ENCODE assay signal across 8 cellular contexts in genomic region chr11:3454844-3455243, GRCh38.
DNase-seq lines count a peak whose midpoint lies in the region; ATAC-seq and TF ChIP-seq lines count a peak whose summit lies in the region.
"Not testable (repeated sequence)": the region's sequence is repeated elsewhere in the genome, so short reads cannot be mapped to it uniquely, and the experiment has no call there.

No MANE protein-coding gene starts in this region.

- H3K4me2 ChIP-seq in OCI-LY7 (ENCODE audit: low read length) = not testable (repeated sequence)

- ATAC-seq in heart right ventricle; omental fat pad (ENCODE audit: low FRiP score): not testable (repeated sequence)

- H3K4me1 Mint-ChIP-seq in CD14-positive monocyte = peaks cover 14% of the 10 kb centered on the region
- peaks cover 23% of the 10 kb centered on the region for H3K4me1 Mint-ChIP-seq in brain

- POLR2A ChIA-PET in OCI-LY7 (lab: Charles Lee) = not testable (repeated sequence)

- H3K4me3 Mint-ChIP-seq in CD14-positive monocyte (peak overlapping the region; percentile 58 to 80), brain (peak overlapping the region in 4 of 5 experiments; percentile 43 to 81 (median 75))

- not testable (repeated sequence) for BruUV-seq in OCI-LY7 (replicated peaks; lab: Mats Ljungman, UMichigan)

- H3K79me2 ChIP-seq in OCI-LY7 (ENCODE audit: insufficient read depth, low read depth, low read length) = not testable (repeated sequence)

- DNase-seq in CD14-positive monocyte (ENCODE audit: low spot score) = peak; percentile 55
- peak; percentile 22 for DNase-seq in HS-5 (ENCODE audit: low read depth)
- peak; percentile 50 for DNase-seq in OCI-LY7 (ENCODE audit: low spot score)
- peak; percentile 38 for DNase-seq in activated CD4-positive, alpha-beta T cell treated with anti-CD3 and anti-CD28 coated beads, Interleukin-2, amount 50 U/mL, for 4 hours
- peak; percentile 20 to 34 for DNase-seq in heart right ventricle
- DNase-seq in omental fat pad (ENCODE audit: low spot score) = peak; percentile 28
- peak; percentile 4 to 20 for DNase-seq in stimulated activated CD8-positive, alpha-beta memory T cell treated with anti-CD3 and anti-CD28 coated beads, Interleukin-15, amount 100 ng/mL, for 48 hours (ENCODE audit: low read depth in 2 of 2)

- CTCF ChIA-PET in OCI-LY7 (lab: Charles Lee; ENCODE audit: unreplicated experiment) = not testable (repeated sequence)

- not testable (repeated sequence) for H3K9me3 ChIP-seq in OCI-LY7 (ENCODE audit: low read length); heart right ventricle

- peak; percentile 72 for TF ChIP-seq CTCF in CD14-positive monocyte (IDR thresholded peaks at IDR 0.05)
- peak; percentile 71 for TF ChIP-seq CTCF in OCI-LY7 (conservative IDR thresholded peaks at IDR 0.05; ENCODE audit: low read length)
- peak; percentile 76 to 83 for TF ChIP-seq CTCF in brain (conservative IDR thresholded peaks at IDR 0.05)
- TF ChIP-seq CTCF in heart right ventricle (IDR thresholded peaks at IDR 0.05) = peak in 8 of 9 donors; percentile 80 to 84 (median 82)
- peak in 1 of 3 donors; percentile 47 for TF ChIP-seq CTCF in omental fat pad (IDR thresholded peaks at IDR 0.05)

- peaks cover 0 to 14% (median 3%) of the 10 kb centered on the region in 7 donors for H3K27me3 ChIP-seq in heart right ventricle

- H3K4me3 ChIP-seq in OCI-LY7 (ENCODE audit: low read depth, low read length, poor library complexity, severe bottlenecking) = not testable (repeated sequence)
- H3K4me3 ChIP-seq in heart right ventricle = peak overlapping the region in 3 of 10 donors; percentile 6 to 34 (median 8)

- not testable (repeated sequence) for H3K4me1 ChIP-seq in OCI-LY7 (ENCODE audit: insufficient read depth, low read length, poor library complexity, severe bottlenecking); heart right ventricle

- intact Hi-C loops in CD14-positive monocyte (cut with micrococcal nuclease) = not testable (repeated sequence)
- intact Hi-C loops in OCI-LY7 (cut with micrococcal nuclease; ENCODE audit: unreplicated experiment) (loop anchor here (10.0 kb wide), 1 partner anchor 150 kb away; no protein-coding TSS in a partner anchor), heart right ventricle (cut with DNase I) (loop anchor here in 2 of 10 donors (5.0 to 10.0 kb wide), 2 partner anchors 130 to 382 kb away; no protein-coding TSS in a partner anchor)

- H3K36me3 ChIP-seq in OCI-LY7 (ENCODE audit: insufficient read depth, low read length); heart right ventricle: not testable (repeated sequence)

- WGBS in heart right ventricle, 2 donors = 2 to 3% methylated on average over 16 of the region's 16 CpGs

- not testable (repeated sequence) for H4K20me1 ChIP-seq in OCI-LY7 (ENCODE audit: insufficient read depth, low read length)

- H3K27ac ChIP-seq in OCI-LY7 (ENCODE audit: low read depth, low read length, poor library complexity, severe bottlenecking); heart right ventricle: not testable (repeated sequence)

- H3K36me3 Mint-ChIP-seq in CD14-positive monocyte, brain: not testable (repeated sequence)

- not testable (repeated sequence) for H3K27ac Mint-ChIP-seq in CD14-positive monocyte
- peak overlapping the region in 2 of 5 experiments; percentile 82 to 83 for H3K27ac Mint-ChIP-seq in brain

- H2AFZ ChIP-seq in OCI-LY7 (ENCODE audit: low read length) = not testable (repeated sequence)

- not testable (repeated sequence) for H3K9me3 Mint-ChIP-seq in CD14-positive monocyte, brain

- H3K9me2 ChIP-seq in OCI-LY7 (ENCODE audit: insufficient read depth, low read length) = not testable (repeated sequence)

- H3K27me3 Mint-ChIP-seq in CD14-positive monocyte (ENCODE audit: low read depth in 3 of 3) (peaks cover 16 to 31% (median 30%) of the 10 kb centered on the region in 3 donors), brain (peaks cover 17% of the 10 kb centered on the region)
